2 cellular contexts compared by ENCODE assay signal in the genomic region with DNA sequence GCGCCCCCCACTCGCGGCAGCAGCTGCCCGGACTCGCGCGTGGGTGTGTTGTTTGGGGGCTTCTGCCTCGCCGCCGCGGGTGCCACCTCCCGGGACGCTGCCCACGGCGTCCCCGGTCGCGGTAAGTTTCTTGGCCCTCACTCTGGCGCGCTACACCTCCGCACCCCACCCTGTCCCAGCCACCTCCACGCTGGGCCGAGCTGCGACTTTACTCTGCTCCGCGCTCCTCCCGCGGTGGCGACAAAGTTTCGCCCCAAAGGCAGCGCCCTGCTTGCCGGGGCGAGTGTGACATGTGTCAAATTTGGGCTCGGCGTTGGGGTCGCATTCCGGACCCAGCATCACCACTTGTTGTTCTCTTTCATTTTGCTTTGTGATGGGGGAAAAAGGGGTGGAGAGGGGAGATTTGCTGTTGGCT.
TF ChIP-seq lines count a peak whose summit lies in the region.

No MANE protein-coding gene starts in this region.

TF ChIP-seq in IMR-90, 13 proteins besides CTCF, POLR2A, EP300 and RAD21 (continued from another document):
- TF ChIP-seq USF2 (IDR thresholded peaks at IDR 0.05; ENCODE audit: low read depth, low read length) (no peak), BHLHE40 (IDR thresholded peaks at IDR 0.05; ENCODE audit: low read depth, low read length) (no peak), SMC3 (IDR thresholded peaks at IDR 0.05; ENCODE audit: low read depth, low read length) (no peak), NFE2L2 (IDR thresholded peaks at IDR 0.05; ENCODE audit: low read depth, low read length) (no peak), CHD1 (IDR thresholded peaks at IDR 0.05; ENCODE audit: low read depth, low read length) (no peak), FOS (IDR thresholded peaks at IDR 0.05; ENCODE audit: low read depth, low read length) (no peak), MAZ (IDR thresholded peaks at IDR 0.05; ENCODE audit: borderline replicate concordance, low read depth, low read length) (no peak), RFX5 (IDR thresholded peaks at IDR 0.05; ENCODE audit: low read depth, low read length) (no peak), RCOR1 (IDR thresholded peaks at IDR 0.05; ENCODE audit: insufficient replicate concordance, low read length) (no peak), CEBPB (IDR thresholded peaks at IDR 0.05; ENCODE audit: low read depth, low read length) (no peak), MAFK (IDR thresholded peaks at IDR 0.05; ENCODE audit: low read depth, low read length) (no peak)

TF ChIP-seq in liver, 16 proteins besides CTCF, POLR2A, EP300 and RAD21 (continued from another document):
- TF ChIP-seq, protein P1, sequence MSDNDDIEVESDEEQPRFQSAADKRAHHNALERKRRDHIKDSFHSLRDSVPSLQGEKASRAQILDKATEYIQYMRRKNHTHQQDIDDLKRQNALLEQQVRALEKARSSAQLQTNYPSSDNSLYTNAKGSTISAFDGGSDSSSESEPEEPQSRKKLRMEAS (IDR thresholded peaks at IDR 0.05): no peak
- TF ChIP-seq, protein P2, sequence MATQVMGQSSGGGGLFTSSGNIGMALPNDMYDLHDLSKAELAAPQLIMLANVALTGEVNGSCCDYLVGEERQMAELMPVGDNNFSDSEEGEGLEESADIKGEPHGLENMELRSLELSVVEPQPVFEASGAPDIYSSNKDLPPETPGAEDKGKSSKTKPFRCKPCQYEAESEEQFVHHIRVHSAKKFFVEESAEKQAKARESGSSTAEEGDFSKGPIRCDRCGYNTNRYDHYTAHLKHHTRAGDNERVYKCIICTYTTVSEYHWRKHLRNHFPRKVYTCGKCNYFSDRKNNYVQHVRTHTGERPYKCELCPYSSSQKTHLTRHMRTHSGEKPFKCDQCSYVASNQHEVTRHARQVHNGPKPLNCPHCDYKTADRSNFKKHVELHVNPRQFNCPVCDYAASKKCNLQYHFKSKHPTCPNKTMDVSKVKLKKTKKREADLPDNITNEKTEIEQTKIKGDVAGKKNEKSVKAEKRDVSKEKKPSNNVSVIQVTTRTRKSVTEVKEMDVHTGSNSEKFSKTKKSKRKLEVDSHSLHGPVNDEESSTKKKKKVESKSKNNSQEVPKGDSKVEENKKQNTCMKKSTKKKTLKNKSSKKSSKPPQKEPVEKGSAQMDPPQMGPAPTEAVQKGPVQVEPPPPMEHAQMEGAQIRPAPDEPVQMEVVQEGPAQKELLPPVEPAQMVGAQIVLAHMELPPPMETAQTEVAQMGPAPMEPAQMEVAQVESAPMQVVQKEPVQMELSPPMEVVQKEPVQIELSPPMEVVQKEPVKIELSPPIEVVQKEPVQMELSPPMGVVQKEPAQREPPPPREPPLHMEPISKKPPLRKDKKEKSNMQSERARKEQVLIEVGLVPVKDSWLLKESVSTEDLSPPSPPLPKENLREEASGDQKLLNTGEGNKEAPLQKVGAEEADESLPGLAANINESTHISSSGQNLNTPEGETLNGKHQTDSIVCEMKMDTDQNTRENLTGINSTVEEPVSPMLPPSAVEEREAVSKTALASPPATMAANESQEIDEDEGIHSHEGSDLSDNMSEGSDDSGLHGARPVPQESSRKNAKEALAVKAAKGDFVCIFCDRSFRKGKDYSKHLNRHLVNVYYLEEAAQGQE (IDR thresholded peaks at IDR 0.05): no peak
- TF ChIP-seq RXRA (IDR thresholded peaks at IDR 0.05) (no peak), FOXA1 (IDR thresholded peaks at IDR 0.05) (no peak), JUND (IDR thresholded peaks at IDR 0.05) (no peak), HNF4A (conservative IDR thresholded peaks at IDR 0.05) (no peak), NR2F2 (IDR thresholded peaks at IDR 0.05) (no peak), GABPA (IDR thresholded peaks at IDR 0.05 in 1 of 2, conservative IDR thresholded peaks at IDR 0.05 in 1 of 2) (no peak)
